ENCODE assay signal across 8 cellular contexts in the genomic region with DNA sequence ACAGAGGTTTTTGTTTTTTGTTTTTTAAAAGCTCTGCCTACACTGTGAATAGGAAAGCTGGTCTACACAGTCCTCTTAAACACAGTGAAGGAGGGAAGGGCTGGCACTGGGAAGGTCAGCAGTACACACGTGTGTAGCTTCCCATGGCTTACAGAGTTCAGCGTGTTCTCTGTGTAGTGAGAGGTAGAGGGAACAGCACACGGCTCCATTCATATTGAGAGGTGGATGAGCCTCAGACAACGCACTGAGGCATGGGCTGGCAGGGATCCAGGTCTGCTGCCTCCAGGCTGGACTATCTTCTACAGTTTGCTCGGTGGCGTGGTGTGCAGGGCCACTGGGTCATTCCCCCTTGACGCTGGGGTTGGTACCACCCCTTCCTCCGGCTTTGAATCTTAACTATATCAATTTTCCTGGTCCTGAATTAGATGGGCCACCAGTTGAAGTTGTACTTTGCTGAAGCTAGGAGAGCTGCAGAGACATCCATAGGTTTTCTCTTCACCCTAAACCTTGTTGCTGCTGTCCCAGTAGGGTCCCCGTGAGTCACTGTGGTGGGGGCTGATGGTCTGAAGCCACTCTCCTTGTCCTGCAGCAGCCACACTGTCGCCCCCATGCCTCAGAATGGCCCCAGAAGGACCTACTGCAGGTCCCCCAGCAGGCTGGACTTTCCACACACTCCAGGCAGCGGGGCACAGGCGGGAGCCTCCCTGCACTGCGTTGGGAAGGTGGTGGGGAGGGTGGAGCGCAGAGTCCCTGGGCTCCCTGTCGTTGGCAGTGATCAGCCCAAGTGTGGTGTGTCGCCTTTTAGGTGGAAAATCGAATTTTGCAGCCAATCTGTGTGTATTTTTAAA. TPM values are rescaled to one million over a fixed set of nuclear protein-coding genes. Genes with fewer than 3 reads are reported as not detected.
A peak's percentile ranks its signal among the peaks of the same experiment; 100 is the strongest.
DNase-seq lines count a peak whose midpoint lies in the region; ATAC-seq and TF ChIP-seq lines count a peak whose summit lies in the region.
"Had no signal": no experiment of that assay in that cellular context is flagged by ENCODE, and none has a peak within 500 bp of the region (broad histone marks: within the 10 kb centered on the region; RNA-seq: fewer than 3 reads in every experiment).

No MANE protein-coding gene starts in this region.

- peak overlapping the region; percentile 59 for H3K27ac Mint-ChIP-seq in chondrocyte (ENCODE audit: unreplicated experiment)
- peak overlapping the region; percentile 58 for H3K27ac Mint-ChIP-seq in stimulated activated effector memory CD8-positive, alpha-beta T cell treated with anti-CD3 and anti-CD28 coated beads, Interleukin-12 subunit alpha, Interleukin-12 subunit beta, amount 100 ng/mL, for 72 hours

- H3K4me3 Mint-ChIP-seq in activated T-cell treated with anti-CD3 and anti-CD28 coated beads, Interleukin-2, amount 50 U/mL, for 4 hours, result peak overlapping the region; percentile 64
- peak overlapping the region; percentile 46 for H3K4me3 Mint-ChIP-seq in chondrocyte (ENCODE audit: unreplicated experiment)
- H3K4me3 Mint-ChIP-seq in stimulated activated effector memory CD8-positive, alpha-beta T cell treated with anti-CD3 and anti-CD28 coated beads, Interleukin-12 subunit alpha, Interleukin-12 subunit beta, amount 100 ng/mL, for 72 hours, result peak overlapping the region; percentile 86

- no peaks in the 10 kb centered on the region for H3K27me3 Mint-ChIP-seq in activated T-cell treated with anti-CD3 and anti-CD28 coated beads, Interleukin-2, amount 50 U/mL, for 4 hours (ENCODE audit: low read depth)
- H3K27me3 Mint-ChIP-seq in chondrocyte (ENCODE audit: low read depth), result no peaks in the 10 kb centered on the region

- DNase-seq in activated T-cell treated with anti-CD3 and anti-CD28 coated beads, Interleukin-2, amount 50 U/mL, for 4 hours, result no peak
- no peak for DNase-seq in activated T-cell treated with anti-CD3 and anti-CD28 coated beads for 4 hours
- no peak for DNase-seq in chondrocyte (ENCODE audit: low spot score)
- DNase-seq in stimulated activated effector memory CD8-positive, alpha-beta T cell treated with anti-CD3 and anti-CD28 coated beads, Interleukin-12 subunit alpha, Interleukin-12 subunit beta, amount 100 ng/mL, for 72 hours (ENCODE audit: low spot score in 2 of 2), result no peak
- DNase-seq in DMS 273 (lab: John Stamatoyannopoulos, UW; ENCODE audit: unreplicated experiment), result no peak
- no peak for DNase-seq in stimulated activated CD4-positive, alpha-beta T cell treated with anti-CD3 and anti-CD28 coated beads, Interleukin-12 subunit alpha, Interleukin-12 subunit beta, amount 100 ng/mL, for 4 hours
- DNase-seq: NCI-H1436 had no signal

- peaks cover 26% of the 10 kb centered on the region for H3K4me1 Mint-ChIP-seq in activated T-cell treated with anti-CD3 and anti-CD28 coated beads, Interleukin-2, amount 50 U/mL, for 4 hours (ENCODE audit: low read depth)
- peaks cover 30% of the 10 kb centered on the region for H3K4me1 Mint-ChIP-seq in chondrocyte (ENCODE audit: low read depth)
- peaks cover 32% of the 10 kb centered on the region for H3K4me1 Mint-ChIP-seq in stimulated activated effector memory CD8-positive, alpha-beta T cell treated with anti-CD3 and anti-CD28 coated beads, Interleukin-12 subunit alpha, Interleukin-12 subunit beta, amount 100 ng/mL, for 72 hours

- H3K36me3 Mint-ChIP-seq in activated T-cell treated with anti-CD3 and anti-CD28 coated beads, Interleukin-2, amount 50 U/mL, for 4 hours (ENCODE audit: insufficient read depth), result no peaks in the 10 kb centered on the region
- peaks cover 12% of the 10 kb centered on the region for H3K36me3 Mint-ChIP-seq in chondrocyte (ENCODE audit: low read depth)
- H3K36me3 Mint-ChIP-seq in stimulated activated effector memory CD8-positive, alpha-beta T cell treated with anti-CD3 and anti-CD28 coated beads, Interleukin-12 subunit alpha, Interleukin-12 subunit beta, amount 100 ng/mL, for 72 hours, result peaks cover 26% of the 10 kb centered on the region

- ATAC-seq in activated T-cell treated with anti-CD3 and anti-CD28 coated beads, Interleukin-2, amount 50 U/mL, for 4 hours, result no peak
- ATAC-seq in stimulated activated effector memory CD8-positive, alpha-beta T cell treated with anti-CD3 and anti-CD28 coated beads, Interleukin-12 subunit alpha, Interleukin-12 subunit beta, amount 100 ng/mL, for 72 hours, result no peak

- TF ChIP-seq CTCF in chondrocyte (IDR thresholded peaks at IDR 0.05), result no peak

- no peaks in the 10 kb centered on the region for H3K9me3 Mint-ChIP-seq in activated T-cell treated with anti-CD3 and anti-CD28 coated beads, Interleukin-2, amount 50 U/mL, for 4 hours
- H3K9me3 Mint-ChIP-seq in chondrocyte (ENCODE audit: low read depth), result no peaks in the 10 kb centered on the region
- no peaks in the 10 kb centered on the region for H3K9me3 Mint-ChIP-seq in stimulated activated effector memory CD8-positive, alpha-beta T cell treated with anti-CD3 and anti-CD28 coated beads, Interleukin-12 subunit alpha, Interleukin-12 subunit beta, amount 100 ng/mL, for 72 hours

RNA-seq across cellular contexts. Expression of gene ARFGAP1, which starts 2.0 kb away (rescaled TPM):
- total RNA-seq in activated T-cell treated with anti-CD3 and anti-CD28 coated beads, Interleukin-2, amount 50 U/mL, for 4 hours, result 100 to 1,000 TPM; 110 to 112 (median 110) TPM
- 117 to 186 TPM (median 124 TPM) in 3 replicates for total RNA-seq in chondrocyte

RNA-seq across cellular contexts. Expression of gene COL20A1, which starts 18.4 kb away (rescaled TPM):
- not detected for total RNA-seq in activated T-cell treated with anti-CD3 and anti-CD28 coated beads, Interleukin-2, amount 50 U/mL, for 4 hours
- 0.21 TPM in 1 of 3 replicates, not detected in the others for total RNA-seq in chondrocyte

RNA-seq across cellular contexts. Expression of gene NKAIN4, which starts 20.3 kb away (rescaled TPM):
- not detected for total RNA-seq in activated T-cell treated with anti-CD3 and anti-CD28 coated beads, Interleukin-2, amount 50 U/mL, for 4 hours
- 2.2 to 3.1 TPM (median 3.0 TPM) in 3 replicates for total RNA-seq in chondrocyte
- total RNA-seq: T-helper 1 cell treated with Interleukin-12 subunit alpha and Interleukin-12 subunit beta and Interleukin-4 antibody, amounts not matched to agents 30 ng/mL and 1 ng/mL, for 36 hours had no signal

RNA-seq across cellular contexts. Expression of gene BIRC7, which starts 38.9 kb away (rescaled TPM):
- total RNA-seq in activated T-cell treated with anti-CD3 and anti-CD28 coated beads, Interleukin-2, amount 50 U/mL, for 4 hours, result not detected
- total RNA-seq in chondrocyte, result 0.50 to 0.51 TPM in 2 of 3 replicates, not detected in the other
- total RNA-seq: T-helper 1 cell treated with Interleukin-12 subunit alpha and Interleukin-12 subunit beta and Interleukin-4 antibody, amounts not matched to agents 30 ng/mL and 1 ng/mL, for 36 hours had no signal

RNA-seq across cellular contexts. Expression of gene YTHDF1, which starts 58.7 kb away (rescaled TPM):
- 10 to 100 TPM; 53.5 to 59.6 (median 55.6) TPM for total RNA-seq in activated T-cell treated with anti-CD3 and anti-CD28 coated beads, Interleukin-2, amount 50 U/mL, for 4 hours
- total RNA-seq in chondrocyte, result 39.1 to 43.6 TPM (median 41.3 TPM) in 3 replicates
